Comparison of ENCODE assay signal across 29 cellular contexts in the genomic region with DNA sequence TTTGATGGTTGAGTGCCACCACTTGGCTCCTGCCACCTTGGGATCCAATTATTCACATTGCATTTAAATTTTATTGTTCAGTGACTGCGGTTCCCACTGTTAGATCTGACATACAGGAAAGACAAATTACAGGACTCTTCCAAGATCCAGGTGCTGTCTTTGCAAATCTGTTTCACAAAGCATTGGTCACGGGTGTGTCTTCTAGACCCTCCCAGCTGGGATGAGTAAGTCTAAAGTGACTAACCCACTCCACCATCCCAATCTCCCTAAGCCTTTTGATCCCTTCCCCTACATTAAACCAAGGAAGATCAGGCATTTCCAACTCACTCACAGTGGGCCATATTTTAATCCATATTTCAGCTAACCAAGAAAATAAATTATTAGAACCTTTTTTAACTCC.
"Had no signal": no experiment of that assay in that cellular context is flagged by ENCODE, and none has a peak within 500 bp of the region (broad histone marks: within the 10 kb centered on the region; RNA-seq: fewer than 3 reads in every experiment).

No MANE protein-coding gene starts in this region.

- H3K4me3 Mint-ChIP-seq: naive thymus-derived CD8-positive, alpha-beta T cell; nephron; neural crest cell; stimulated activated naive B cell treated with anti-CD40 and anti-IgM and Interleukin-4, amounts not matched to agents 10 μg/mL and 1 μg/mL and 100 μg/mL, for 72 hours; stimulated activated naive CD8-positive, alpha-beta T cell treated with anti-CD3 and anti-CD28 coated beads, Interleukin-15, Interleukin-2, amounts not matched to agents 100 ng/mL and 50 ng/mL, for 24 hours had no signal

- H3K9me3 ChIP-seq: lower lobe of right lung, pancreas, prostate gland, suprapubic skin, thoracic aorta, tibial artery, upper lobe of right lung had no signal

- H3K27me3 Mint-ChIP-seq: naive thymus-derived CD8-positive, alpha-beta T cell; stimulated activated naive B cell treated with anti-CD40 and anti-IgM and Interleukin-4, amounts not matched to agents 10 μg/mL and 1 μg/mL and 100 μg/mL, for 72 hours; stimulated activated naive CD8-positive, alpha-beta T cell treated with anti-CD3 and anti-CD28 coated beads, Interleukin-15, Interleukin-2, amounts not matched to agents 100 ng/mL and 50 ng/mL, for 24 hours had no signal

- H3K9me3 Mint-ChIP-seq: nephron had no signal

- H3K27me3 ChIP-seq: left lung, pancreas, suprapubic skin, tibial artery, upper lobe of right lung had no signal

- H3K4me1 Mint-ChIP-seq: naive thymus-derived CD8-positive, alpha-beta T cell; nephron; neural crest cell; stimulated activated naive B cell treated with anti-CD40 and anti-IgM and Interleukin-4, amounts not matched to agents 10 μg/mL and 1 μg/mL and 100 μg/mL, for 72 hours had no signal

- H3K4me1 ChIP-seq: left lung, lower lobe of right lung, pancreas, prostate gland, suprapubic skin, tibial artery, upper lobe of right lung had no signal

- H3K27ac Mint-ChIP-seq: naive thymus-derived CD8-positive, alpha-beta T cell; nephron; stimulated activated naive B cell treated with anti-CD40 and anti-IgM and Interleukin-4, amounts not matched to agents 10 μg/mL and 1 μg/mL and 100 μg/mL, for 72 hours; stimulated activated naive CD8-positive, alpha-beta T cell treated with anti-CD3 and anti-CD28 coated beads, Interleukin-15, Interleukin-2, amounts not matched to agents 100 ng/mL and 50 ng/mL, for 24 hours had no signal

- H3K4me3 ChIP-seq: left lung, lower lobe of right lung, pancreas, prostate gland, skin epidermis, suprapubic skin, thoracic aorta, tibial artery, upper lobe of right lung had no signal

- DNase-seq: hippocampal formation; kidney; left colon; left lung; lower lobe of right lung; mammary epithelial cell; mesenchymal stem cell; naive thymus-derived CD8-positive, alpha-beta T cell; nucleus accumbens; pancreas; posterior cingulate gyrus; retina; right cardiac atrium; stimulated activated CD4-positive, alpha-beta T cell treated with anti-CD3 and anti-CD28 coated beads, Interleukin-12 subunit alpha, Interleukin-12 subunit beta, amount 100 ng/mL, for 4 hours; stimulated activated CD4-positive, alpha-beta T cell treated with anti-CD3 and anti-CD28 coated beads, Interleukin-15, amount 100 ng/mL, for 24 hours; stimulated activated CD4-positive, alpha-beta T cell treated with anti-CD3 and anti-CD28 coated beads, Interleukin-2, amount 100 ng/mL, for 24 hours; stimulated activated CD4-positive, alpha-beta T cell treated with anti-CD3 and anti-CD28 coated beads, Interleukin-4, amount 100 ng/mL, for 1 hour; stimulated activated naive B cell treated with anti-CD40 and anti-IgM and Interleukin-4, amounts not matched to agents 10 μg/mL and 1 μg/mL and 100 μg/mL, for 72 hours; tibial artery; trophoblast cell; upper lobe of right lung had no signal

- ATAC-seq: left colon; left lung; lower lobe of right lung; naive thymus-derived CD8-positive, alpha-beta T cell; pancreas; right cardiac atrium; sciatic nerve; stimulated activated naive B cell treated with anti-CD40 and anti-IgM and Interleukin-4, amounts not matched to agents 10 μg/mL and 1 μg/mL and 100 μg/mL, for 72 hours; upper lobe of right lung had no signal

- H3K36me3 Mint-ChIP-seq: naive thymus-derived CD8-positive, alpha-beta T cell; stimulated activated naive B cell treated with anti-CD40 and anti-IgM and Interleukin-4, amounts not matched to agents 10 μg/mL and 1 μg/mL and 100 μg/mL, for 72 hours had no signal

- H3K27ac ChIP-seq: left lung, lower lobe of right lung, pancreas, prostate gland, skin epidermis, suprapubic skin, thoracic aorta, tibial artery, upper lobe of right lung had no signal

- H3K36me3 ChIP-seq: left lung, lower lobe of right lung, pancreas, prostate gland, suprapubic skin, thoracic aorta, tibial artery, upper lobe of right lung had no signal
